Comparison of ENCODE assay signal across 1 cellular context in the genomic region with DNA sequence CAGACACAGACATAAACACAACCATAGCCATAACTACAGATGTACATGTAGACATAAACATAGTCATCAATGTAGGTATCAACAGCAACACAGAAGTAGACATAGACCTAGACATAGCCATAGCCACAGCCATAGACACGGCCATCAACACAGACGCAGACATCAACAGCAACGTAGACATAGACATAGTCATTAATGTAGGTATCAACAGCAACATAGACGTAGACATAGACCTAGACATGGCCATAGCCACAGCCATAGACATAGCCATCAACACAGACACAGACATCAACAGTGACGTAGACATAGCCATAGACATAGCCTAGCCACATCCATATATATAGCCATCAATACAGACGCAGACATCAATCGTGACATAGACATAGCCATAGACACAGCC.
TF ChIP-seq lines count a peak whose summit lies in the region.

No MANE protein-coding gene starts in this region.

TF ChIP-seq in K562, 482 proteins besides CTCF, POLR2A, EP300 and RAD21 (continued from another document):
- no peak for TF ChIP-seq MGA (IDR thresholded peaks at IDR 0.05)
- TF ChIP-seq MTA2 (IDR thresholded peaks at IDR 0.05; ENCODE audit: low read depth): no peak
- no peak for TF ChIP-seq TSHZ1 (CRISPR knock-in tag; IDR thresholded peaks at IDR 0.05)
